In genomic region chr1:204627436-204627835, GRCh38 we compare ENCODE assay signal across 25 cellular contexts. TPM values are rescaled to one million over a fixed set of nuclear protein-coding genes. Genes with fewer than 3 reads are reported as not detected.
"Had no signal": no experiment of that assay in that cellular context is flagged by ENCODE, and none has a peak within 500 bp of the region (broad histone marks: within the 10 kb centered on the region; RNA-seq: fewer than 3 reads in every experiment).

No MANE protein-coding gene starts in this region.

- ATAC-seq: foreskin keratinocyte; mucosa of descending colon; natural killer cell treated with Interleukin-12 subunit alpha and Interleukin-12 subunit beta and Interleukin-15 and Interleukin-18, amount 100 ng/mL, for 72 hours; psoas muscle; right cardiac atrium; stimulated activated naive B cell treated with anti-CD40 and anti-IgM and Interleukin-4, amounts not matched to agents 10 μg/mL and 1 μg/mL and 100 μg/mL, for 72 hours; upper lobe of right lung had no signal

- H3K9me3 ChIP-seq: colonic mucosa, esophagus muscularis mucosa, mucosa of descending colon, ovary, psoas muscle, suprapubic skin, transverse colon, upper lobe of right lung, vagina had no signal

- H3K4me3 ChIP-seq: colonic mucosa, esophagus muscularis mucosa, lung, mucosa of descending colon, ovary, psoas muscle, skin epidermis, spleen, suprapubic skin, transverse colon, upper lobe of right lung, vagina had no signal

- H3K27ac ChIP-seq: colonic mucosa, foreskin keratinocyte, ovary, psoas muscle, skin epidermis, spleen, suprapubic skin, transverse colon, upper lobe of right lung, vagina had no signal

- DNase-seq: colonic mucosa; effector CD8-positive, alpha-beta T cell; foreskin keratinocyte; hypothalamus; immature natural killer cell; islet precursor cell; mucosa of descending colon; naive B cell; nucleus accumbens; ovary; psoas muscle; right cardiac atrium; spleen; stimulated activated CD4-positive, alpha-beta T cell treated with anti-CD3 and anti-CD28 coated beads, Interleukin-4, amount 100 ng/mL, for 4 hours; stimulated activated naive B cell treated with anti-CD40 and anti-IgM and Interleukin-4, amounts not matched to agents 10 μg/mL and 1 μg/mL and 100 μg/mL, for 72 hours; transverse colon; upper lobe of right lung had no signal

- H3K27me3 ChIP-seq: colonic mucosa, esophagus muscularis mucosa, ovary, transverse colon, vagina had no signal

- H3K36me3 ChIP-seq: colonic mucosa, esophagus muscularis mucosa, ovary, spleen, suprapubic skin, transverse colon, upper lobe of right lung, vagina had no signal

- H3K4me1 ChIP-seq: colonic mucosa, foreskin keratinocyte, psoas muscle, spleen, suprapubic skin, upper lobe of right lung, vagina had no signal

RNA-seq across cellular contexts. Expression of gene LRRN2, which starts 58.1 kb away (rescaled TPM):
- total RNA-seq: endothelial cell of umbilical vein; fibroblast of lung; foreskin keratinocyte; natural killer cell treated with Interleukin-12 subunit alpha and Interleukin-12 subunit beta and Interleukin-15 and Interleukin-18, amount 100 ng/mL, for 72 hours had no signal
- polyA plus RNA-seq: endothelial cell of umbilical vein, fibroblast of lung, immature natural killer cell had no signal
